8 cellular contexts compared by ENCODE assay signal in genomic region chr7:148135997-148136396, GRCh38.
"Had no signal": no experiment of that assay in that cellular context is flagged by ENCODE, and none has a peak within 500 bp of the region (broad histone marks: within the 10 kb centered on the region; RNA-seq: fewer than 3 reads in every experiment).

No MANE protein-coding gene starts in this region.

- FAIRE-seq: G401.6, GM12878, GM12891, GM12892, GM18507, GM19239 had no signal

- H3K4me3 ChIP-seq: GM12878 had no signal

- ATAC-seq: GM12878 had no signal

- DNase-seq: GDM1, GF-D8 had no signal
